ENCODE assay signal across 24 cellular contexts in the genomic region with DNA sequence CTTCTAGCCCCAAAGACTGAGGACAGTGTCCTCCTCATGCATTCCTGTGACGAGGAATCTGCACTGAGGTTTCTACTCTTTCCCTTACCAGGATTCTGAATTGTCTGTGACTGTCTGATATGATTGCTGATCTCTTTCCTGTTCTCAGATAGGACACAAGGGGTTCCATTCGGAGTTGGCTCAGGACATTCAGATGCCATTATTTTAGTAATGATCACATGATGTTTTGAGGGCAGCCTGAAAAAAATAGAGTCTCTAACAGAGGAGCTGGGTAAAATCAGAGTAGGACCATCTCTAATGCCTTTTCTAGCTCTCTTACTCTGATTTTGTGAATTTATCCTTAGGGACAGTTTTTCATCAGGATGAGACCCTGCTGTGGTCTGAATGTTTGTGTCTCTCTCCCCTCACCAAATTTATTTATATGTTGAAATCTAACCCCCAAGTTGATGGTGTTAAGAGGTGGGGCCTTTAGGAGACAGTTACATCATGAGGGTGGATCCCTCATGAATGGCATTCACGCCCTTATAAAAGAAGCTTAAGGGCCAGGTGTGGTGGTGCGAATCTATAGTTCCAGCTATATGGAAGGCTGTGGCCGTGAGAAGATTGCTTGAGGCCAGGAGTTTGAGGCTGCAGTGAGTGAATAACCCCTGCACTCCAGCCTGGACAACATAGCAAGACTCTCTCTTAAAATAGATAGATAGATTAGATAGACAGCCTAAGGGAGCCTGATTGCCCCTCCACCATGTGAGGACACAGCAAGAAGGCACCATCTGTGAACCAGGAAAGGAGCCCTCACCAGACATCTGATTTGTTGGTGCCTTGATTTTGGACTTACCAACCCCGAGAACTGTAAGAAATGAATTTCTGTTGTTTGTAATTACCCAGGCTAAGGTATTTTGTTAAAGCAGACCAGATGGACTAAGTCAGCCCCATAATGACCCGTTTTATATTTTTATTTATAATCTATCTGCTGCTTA. TPM values are rescaled to one million over a fixed set of nuclear protein-coding genes. Genes with fewer than 3 reads are reported as not detected.
A peak's percentile ranks its signal among the peaks of the same experiment; 100 is the strongest.
DNase-seq lines count a peak whose midpoint lies in the region; ATAC-seq, FAIRE-seq and TF ChIP-seq lines count a peak whose summit lies in the region.
"Had no signal": no experiment of that assay in that cellular context is flagged by ENCODE, and none has a peak within 500 bp of the region (broad histone marks: within the 10 kb centered on the region; RNA-seq: fewer than 3 reads in every experiment).

No MANE protein-coding gene starts in this region.

- H3K27me3 Mint-ChIP-seq in Calu3 (ENCODE audit: unreplicated experiment) (no peaks in the 10 kb centered on the region), type B pancreatic cell (no peaks in the 10 kb centered on the region)
- H3K27me3 Mint-ChIP-seq: activated CD8-positive, alpha-beta T cell treated with anti-CD3 and anti-CD28 coated beads for 36 hours; stimulated activated naive CD8-positive, alpha-beta T cell treated with anti-CD3 and anti-CD28 coated beads, Interleukin-15, amount 100 ng/mL, for 72 hours had no signal

- DNase-seq in Calu3 (no peak), HepG2 (ENCODE audit: low spot score) (no peak), trophoblast cell (no peak), type B pancreatic cell (ENCODE audit: extremely low spot score, unreplicated experiment) (no peak), retina (no peak), NCI-H1048 (lab: John Stamatoyannopoulos, UW) (no peak)
- no peak for DNase-seq in activated effector memory CD4-positive, alpha-beta T cell treated with Interleukin-2 at 50 U/mL for 16 hours
- DNase-seq: activated CD8-positive, alpha-beta T cell treated with anti-CD3 and anti-CD28 coated beads for 36 hours; activated gamma-delta T cell treated with Interleukin-2 at 50 U/mL for 16 hours; activated T-cell treated with anti-CD3 and anti-CD28 coated beads for 4 hours; heart right ventricle; left lung; MG63; NCI-H1417 treated with DMSO at 0.1 percent for 48 hours; NCI-H510A treated with DMSO at 0.1 percent for 48 hours; nucleus accumbens; stimulated activated naive CD8-positive, alpha-beta T cell treated with anti-CD3 and anti-CD28 coated beads, Interleukin-15, amount 100 ng/mL, for 72 hours; T1000 had no signal

- no peak overlapping the region for H4K91ac ChIP-seq in trophoblast cell (ENCODE audit: low read depth, low read length)

- no peak overlapping the region for H2BK5ac ChIP-seq in trophoblast cell (ENCODE audit: low read depth, low read length, poor library complexity)

- H3K79me2 ChIP-seq in HepG2 (ENCODE audit: insufficient read depth, low read length) (peaks cover 97% of the 10 kb centered on the region), trophoblast cell (ENCODE audit: control insufficient read depth, insufficient read depth, low read length, poor library complexity) (no peaks in the 10 kb centered on the region)

- H3K14ac ChIP-seq in trophoblast cell (ENCODE audit: low read length): no peak overlapping the region

- POLR2A ChIA-PET in HepG2 (lab: Yijun Ruan, JAX): interaction anchor here (0.9 kb wide), 1 partner anchor 9 kb away, joined by 3 read pairs; no protein-coding TSS in a partner anchor

- H3K36me3 Mint-ChIP-seq in Calu3 (ENCODE audit: insufficient read depth, unreplicated experiment) (peaks cover 90% of the 10 kb centered on the region), type B pancreatic cell (peaks cover 19% of the 10 kb centered on the region)

- no peak for ATAC-seq in HepG2
- ATAC-seq: activated CD4-positive, CD25-positive, alpha-beta regulatory T cell treated with anti-CD3 and anti-CD28 coated beads, Interleukin-2, amount 50 U/mL, for 24 hours; activated CD8-positive, alpha-beta T cell treated with anti-CD3 and anti-CD28 coated beads for 36 hours; heart right ventricle; left lung; stimulated activated naive CD8-positive, alpha-beta T cell treated with anti-CD3 and anti-CD28 coated beads, Interleukin-15, amount 100 ng/mL, for 72 hours had no signal

- CTCF ChIA-PET in Calu3 (lab: Charles Lee): interaction anchor here (1.1 kb wide), 1 partner anchor 26 kb away, joined by 12 read pairs; no protein-coding TSS in a partner anchor
- CTCF ChIA-PET in HepG2 (lab: Yijun Ruan, JAX; ENCODE audit: low intra/inter-chr PET ratio, low total read pairs): no interaction called here

- H3K27me3 ChIP-seq in HepG2 (ENCODE audit: control insufficient read depth in 1 of 2, insufficient read depth in 2 of 2, low read length in 2 of 2) (no peaks in the 10 kb centered on the region), trophoblast cell (ENCODE audit: insufficient read depth, low read length) (no peaks in the 10 kb centered on the region)
- H3K27me3 ChIP-seq: heart right ventricle, left lung, MG63 had no signal

- TF ChIP-seq POLR2A in HepG2 (IDR thresholded peaks at IDR 0.05; ENCODE audit: insufficient read depth in 1 of 2, low read depth in 2 of 2, low read length in 2 of 2): no peak; a peak in 1 of 4 replicates

- H3K9ac ChIP-seq in HepG2 (ENCODE audit: insufficient read depth, low read depth, low read length): peak overlapping the region; percentile 16; the same call in 1 of the 2 replicates
- no peak overlapping the region for H3K9ac ChIP-seq in trophoblast cell (ENCODE audit: low read length)

- no peak overlapping the region for H2AK5ac ChIP-seq in trophoblast cell (ENCODE audit: low read length)

- H3K4ac ChIP-seq in trophoblast cell (ENCODE audit: low read depth, low read length): peak overlapping the region; percentile 19

- no peaks in the 10 kb centered on the region for H3K79me1 ChIP-seq in trophoblast cell (ENCODE audit: low read length)

- no peak overlapping the region for H2BK120ac ChIP-seq in trophoblast cell (ENCODE audit: insufficient read depth, low read length, poor library complexity)

- H3K23ac ChIP-seq in trophoblast cell (ENCODE audit: low read length): no peak overlapping the region

- no peak overlapping the region for H3K18ac ChIP-seq in trophoblast cell (ENCODE audit: low read length)

- no peak for TF ChIP-seq CTCF in Calu3 (IDR thresholded peaks at IDR 0.05; ENCODE audit: unreplicated experiment)
- no peak for TF ChIP-seq CTCF in VCaP (conservative IDR thresholded peaks at IDR 0.05)
- TF ChIP-seq CTCF in HepG2 (CRISPR knock-in tag; IDR thresholded peaks at IDR 0.05): no peak
- TF ChIP-seq CTCF in type B pancreatic cell (conservative IDR thresholded peaks at IDR 0.05): no peak

- H3K4me3 Mint-ChIP-seq in Calu3 (ENCODE audit: low read depth, unreplicated experiment) (peak overlapping the region; percentile 39), type B pancreatic cell (no peak overlapping the region)
- H3K4me3 Mint-ChIP-seq: activated CD8-positive, alpha-beta T cell treated with anti-CD3 and anti-CD28 coated beads for 36 hours; stimulated activated naive CD8-positive, alpha-beta T cell treated with anti-CD3 and anti-CD28 coated beads, Interleukin-15, amount 100 ng/mL, for 72 hours had no signal

- H3K4me1 Mint-ChIP-seq in Calu3 (ENCODE audit: low read depth, unreplicated experiment) (peaks cover 92% of the 10 kb centered on the region), type B pancreatic cell (ENCODE audit: unreplicated experiment) (peaks cover 52% of the 10 kb centered on the region)

- H3K9me3 Mint-ChIP-seq in Calu3 (ENCODE audit: low read depth, unreplicated experiment): no peaks in the 10 kb centered on the region
- H3K9me3 Mint-ChIP-seq in type B pancreatic cell: no peaks in the 10 kb centered on the region
- H3K9me3 Mint-ChIP-seq: stimulated activated naive CD8-positive, alpha-beta T cell treated with anti-CD3 and anti-CD28 coated beads, Interleukin-15, amount 100 ng/mL, for 72 hours had no signal

- TF ChIP-seq RAD21 in HepG2 (CRISPR knock-in tag; IDR thresholded peaks at IDR 0.05): no peak

- H4K8ac ChIP-seq in trophoblast cell (ENCODE audit: low read depth, low read length): no peak overlapping the region

- no peak overlapping the region for H2AFZ ChIP-seq in HepG2 (ENCODE audit: low read length)
- H2AFZ ChIP-seq in trophoblast cell (ENCODE audit: insufficient read depth, low read length, poor library complexity): no peak overlapping the region

- peak overlapping the region; percentile 92 for H3K27ac ChIP-seq in VCaP
- peak overlapping the region; percentile 70 for H3K27ac ChIP-seq in HepG2 (ENCODE audit: extremely low read length, insufficient read depth, low read length)
- no peak overlapping the region for H3K27ac ChIP-seq in trophoblast cell (ENCODE audit: low read depth, low read length)

- no peaks in the 10 kb centered on the region for H3K9me3 ChIP-seq in HepG2 (ENCODE audit: low read length)
- no peaks in the 10 kb centered on the region for H3K9me3 ChIP-seq in trophoblast cell (ENCODE audit: insufficient read depth, low read depth, low read length)
- H3K9me3 ChIP-seq: HAP-1, heart right ventricle, left lung, MG63 had no signal

- in situ Hi-C loops in HepG2 (cut with HindIII; ENCODE audit: extremely low pct_ligation_motif_present, low pct_unique_long_range_greater_than_20kb): no loop called here

- intact Hi-C loops in Calu3 (cut with micrococcal nuclease; ENCODE audit: unreplicated experiment): loop anchor here (5.0 kb wide), 1 partner anchor 269 kb away; no protein-coding TSS in a partner anchor
- intact Hi-C loops in HepG2 (cut with micrococcal nuclease; ENCODE audit: unreplicated experiment): no loop called here

- FAIRE-seq in HepG2 (lab: Jason Lieb, UNC): no peak
- FAIRE-seq: GM18507, RCC 7860, urothelium cell line had no signal

- H3K4me2 ChIP-seq in HepG2 (ENCODE audit: low read depth, low read length) (peak overlapping the region; percentile 51), trophoblast cell (ENCODE audit: low read length) (no peak overlapping the region)

- no TSS peak for BruUV-seq in Calu3 (replicated peaks; lab: Mats Ljungman, UMichigan)
- no TSS peak for BruUV-seq in HepG2 (replicated peaks; lab: Mats Ljungman, UMichigan)

- H4K12ac ChIP-seq in trophoblast cell (ENCODE audit: low read depth, low read length): no peak overlapping the region

- no peak overlapping the region for H2BK12ac ChIP-seq in trophoblast cell (ENCODE audit: low read length)

- WGBS in HepG2 (ENCODE audit: low lambda C conversion rate): 88% methylated on average over 6 of the region's 7 CpGs
- no CpG with 5 or more reads among the region's 7 CpGs for WGBS in trophoblast cell (ENCODE audit: extremely low coverage, insufficient coverage, insufficient read length)

- peaks cover 7 to 50% of the 10 kb centered on the region in 2 experiments for H3K36me3 ChIP-seq in HepG2 (replicated peaks in 1 of 2; ENCODE audit: control insufficient read depth in 1 of 2, insufficient read depth in 2 of 2, low read length in 2 of 2)
- H3K36me3 ChIP-seq in trophoblast cell (ENCODE audit: control insufficient read depth in 1 of 2, insufficient read depth in 2 of 2, low read length in 2 of 2): peaks cover 2 to 3% of the 10 kb centered on the region in 2 experiments
- H3K36me3 ChIP-seq: HAP-1, left lung had no signal

- peak overlapping the region in 1 of 3 experiments; percentile 29; a peak in 2 of 6 replicates for H3K4me3 ChIP-seq in HepG2 (replicated peaks in 1 of 3; ENCODE audit: insufficient read depth in 1 of 3, low read depth in 2 of 3, low read length in 3 of 3)
- no peak overlapping the region for H3K4me3 ChIP-seq in trophoblast cell (ENCODE audit: low read depth, low read length)
- H3K4me3 ChIP-seq: HAP-1, heart right ventricle, left lung, MG63 had no signal

- no peak for TF ChIP-seq EP300 in HepG2 (IDR thresholded peaks at IDR 0.05; ENCODE audit: low read depth in 2 of 2, low read length in 2 of 2)
- TF ChIP-seq EP300 in HepG2 (CRISPR knock-in tag; IDR thresholded peaks at IDR 0.05; ENCODE audit: borderline replicate concordance): no peak

- peaks cover 100% of the 10 kb centered on the region for H3K4me1 ChIP-seq in HepG2 (ENCODE audit: insufficient read depth, low read length)
- H3K4me1 ChIP-seq in trophoblast cell (ENCODE audit: control insufficient read depth in 1 of 2, insufficient read depth in 2 of 2, low read length in 2 of 2): peaks cover 0 to 6% of the 10 kb centered on the region in 2 experiments

- H3K27ac Mint-ChIP-seq in Calu3 (ENCODE audit: unreplicated experiment): peak overlapping the region; percentile 51
- H3K27ac Mint-ChIP-seq in type B pancreatic cell: no peak overlapping the region
- H3K27ac Mint-ChIP-seq: activated CD8-positive, alpha-beta T cell treated with anti-CD3 and anti-CD28 coated beads for 36 hours; stimulated activated naive CD8-positive, alpha-beta T cell treated with anti-CD3 and anti-CD28 coated beads, Interleukin-15, amount 100 ng/mL, for 72 hours had no signal

- peaks cover 93% of the 10 kb centered on the region for H4K20me1 ChIP-seq in HepG2 (ENCODE audit: insufficient read depth, low read length)

RNA-seq across cellular contexts. Expression of gene FNDC3B, which starts 24.4 kb away (rescaled TPM):
- total RNA-seq in Calu3 (2022) (345 and 453 TPM in 2 replicates), HepG2 (2016; rRNA removed; fragmentation: Illumina TruSeq; extraction: Trizol) (103 and 110 TPM in 2 replicates), type B pancreatic cell (ENCODE audit: low replicate concordance) (67.9 and 79.2 TPM in 2 replicates)
- 133 and 147 TPM in 2 replicates for total RNA-seq in HepG2 (2016; cell fraction: cytosol; rRNA removed; fragmentation: Illumina TruSeq; extraction: Trizol; ENCODE audit: low read depth)
- total RNA-seq in HepG2 (2016; cell fraction: insoluble cytoplasmic fraction; rRNA removed; fragmentation: Illumina TruSeq; extraction: Trizol): 93.9 TPM in 2 replicates
- 73.4 and 76.7 TPM in 2 replicates for total RNA-seq in HepG2 (2016; cell fraction: membrane; rRNA removed; fragmentation: Illumina TruSeq; extraction: Trizol)
- total RNA-seq in HepG2 (2016; cell fraction: nucleus; rRNA removed; fragmentation: Illumina TruSeq; extraction: Trizol): 222 and 239 TPM in 2 replicates
- 74.8 and 82.8 TPM in 2 replicates for polyA plus RNA-seq in HepG2 (2011; rRNA removed)
- 26.6 and 44.0 TPM in 2 replicates for polyA plus RNA-seq in HepG2 (2011; cell fraction: cytosol; rRNA removed)
- 159 and 177 TPM in 2 replicates for polyA plus RNA-seq in HepG2 (2011; cell fraction: nucleus; rRNA removed)
- polyA plus RNA-seq in HepG2 (2012): 100 and 116 TPM in 2 replicates
- 18.9 and 23.3 TPM in 2 replicates for polyA plus RNA-seq in HepG2 (2016; cell fraction: cytosol; fragmentation: Illumina TruSeq; extraction: Trizol; ENCODE audit: low read depth)
- 71.0 and 74.2 TPM in 2 replicates for polyA plus RNA-seq in HepG2 (2016; cell fraction: insoluble cytoplasmic fraction; fragmentation: Illumina TruSeq; extraction: Trizol; ENCODE audit: low read depth)
- polyA plus RNA-seq in HepG2 (2016; cell fraction: membrane; fragmentation: Illumina TruSeq; extraction: Trizol; ENCODE audit: low read depth): 23.8 and 25.2 TPM in 2 replicates
- 67.2 and 72.5 TPM in 2 replicates for polyA plus RNA-seq in HepG2 (2016; cell fraction: nucleus; fragmentation: Illumina TruSeq; extraction: Trizol; ENCODE audit: insufficient read depth, low read depth)
- polyA minus RNA-seq in HepG2 (2011; rRNA and poly(A)+ RNA removed; ENCODE audit: low replicate concordance): 83.1 and 705 TPM in 2 replicates
- 129 and 146 TPM in 2 replicates for polyA minus RNA-seq in HepG2 (2011; cell fraction: cytosol; rRNA and poly(A)+ RNA removed)
- polyA minus RNA-seq in HepG2 (2011; cell fraction: nucleus; rRNA and poly(A)+ RNA removed): 1,231 and 1,245 TPM in 2 replicates
- 70.8 and 74.9 TPM in 2 replicates for polyA plus RNA-seq in trophoblast cell (2013)
